Comparison of ENCODE assay signal across 1 cellular context in the genomic region with DNA sequence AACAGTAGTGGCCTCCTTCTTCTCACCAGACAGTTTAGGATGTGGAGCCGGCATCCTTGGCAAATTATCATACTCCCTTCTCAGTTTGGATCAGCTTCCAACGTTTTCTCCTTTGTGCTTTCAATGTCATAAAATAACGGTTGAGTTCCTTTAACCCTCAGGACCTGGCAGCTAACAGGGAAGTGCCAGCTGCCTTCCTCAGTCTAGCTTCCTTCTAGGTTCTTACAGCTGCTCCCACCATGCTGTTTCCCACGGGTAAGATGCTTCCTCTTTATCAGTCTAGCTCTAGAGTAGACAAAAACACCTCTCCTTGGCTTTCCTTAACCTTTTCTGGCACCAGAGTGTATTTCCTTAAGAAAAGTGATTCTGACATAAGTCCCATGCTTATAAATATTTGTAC.
TF ChIP-seq lines count a peak whose summit lies in the region.

No MANE protein-coding gene starts in this region.

TF ChIP-seq in IMR-90, 13 proteins besides CTCF, POLR2A, EP300 and RAD21 (continued from another document):
- TF ChIP-seq USF2 (IDR thresholded peaks at IDR 0.05; ENCODE audit: low read depth, low read length) (no peak), MAFK (IDR thresholded peaks at IDR 0.05; ENCODE audit: low read depth, low read length) (no peak), NFE2L2 (IDR thresholded peaks at IDR 0.05; ENCODE audit: low read depth, low read length) (no peak), MAZ (IDR thresholded peaks at IDR 0.05; ENCODE audit: borderline replicate concordance, low read depth, low read length) (no peak), CEBPB (IDR thresholded peaks at IDR 0.05; ENCODE audit: low read depth, low read length) (no peak), SMC3 (IDR thresholded peaks at IDR 0.05; ENCODE audit: low read depth, low read length) (no peak), RFX5 (IDR thresholded peaks at IDR 0.05; ENCODE audit: low read depth, low read length) (no peak), FOS (IDR thresholded peaks at IDR 0.05; ENCODE audit: low read depth, low read length) (no peak), CHD1 (IDR thresholded peaks at IDR 0.05; ENCODE audit: low read depth, low read length) (no peak)
- TF ChIP-seq, protein P1, sequence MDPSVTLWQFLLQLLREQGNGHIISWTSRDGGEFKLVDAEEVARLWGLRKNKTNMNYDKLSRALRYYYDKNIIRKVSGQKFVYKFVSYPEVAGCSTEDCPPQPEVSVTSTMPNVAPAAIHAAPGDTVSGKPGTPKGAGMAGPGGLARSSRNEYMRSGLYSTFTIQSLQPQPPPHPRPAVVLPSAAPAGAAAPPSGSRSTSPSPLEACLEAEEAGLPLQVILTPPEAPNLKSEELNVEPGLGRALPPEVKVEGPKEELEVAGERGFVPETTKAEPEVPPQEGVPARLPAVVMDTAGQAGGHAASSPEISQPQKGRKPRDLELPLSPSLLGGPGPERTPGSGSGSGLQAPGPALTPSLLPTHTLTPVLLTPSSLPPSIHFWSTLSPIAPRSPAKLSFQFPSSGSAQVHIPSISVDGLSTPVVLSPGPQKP (IDR thresholded peaks at IDR 0.05; ENCODE audit: borderline replicate concordance, low read depth, low read length), result no peak
